Comparison of ENCODE assay signal across 13 cellular contexts in the genomic region with DNA sequence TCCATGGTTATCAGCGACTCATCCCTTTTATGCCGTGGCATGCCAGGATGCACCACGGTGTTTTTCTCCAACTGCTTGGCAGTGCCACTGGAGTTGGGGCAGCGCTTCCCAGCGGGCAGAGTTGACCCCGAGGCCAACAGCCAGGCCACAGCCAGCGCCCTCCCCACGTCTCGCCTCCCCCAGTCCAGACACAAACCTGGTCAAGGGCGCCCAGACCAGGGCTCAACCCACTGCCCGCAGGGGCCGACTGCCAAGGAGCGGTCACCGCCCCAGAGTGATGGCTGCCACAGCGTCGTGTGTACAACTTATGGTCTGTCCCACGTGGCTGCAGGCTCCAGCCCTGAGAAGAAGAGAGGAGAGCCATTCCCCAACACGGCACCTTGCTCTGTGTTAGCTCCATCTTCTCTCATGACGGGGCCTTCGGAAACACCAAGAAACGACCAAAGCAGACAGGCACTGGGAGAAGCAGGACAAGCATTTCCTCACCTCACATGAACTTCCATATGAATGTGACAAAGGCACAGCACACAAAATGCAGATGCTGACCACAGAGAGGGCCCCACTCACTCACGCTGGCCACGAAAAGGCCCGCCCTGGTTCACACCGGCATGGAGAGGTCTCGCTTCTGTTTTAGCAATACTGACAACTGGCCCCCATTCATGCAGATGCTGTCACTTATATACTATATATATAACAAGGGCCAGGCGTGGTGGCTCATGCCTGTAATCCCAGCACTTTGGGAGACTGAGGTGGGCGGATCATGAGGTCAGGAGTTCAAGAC. TPM values are rescaled to one million over a fixed set of nuclear protein-coding genes. Genes with fewer than 3 reads are reported as not detected.
DNase-seq lines count a peak whose midpoint lies in the region; ATAC-seq, FAIRE-seq and TF ChIP-seq lines count a peak whose summit lies in the region.
"Had no signal": no experiment of that assay in that cellular context is flagged by ENCODE, and none has a peak within 500 bp of the region (broad histone marks: within the 10 kb centered on the region; RNA-seq: fewer than 3 reads in every experiment).

No MANE protein-coding gene starts in this region.

- peaks cover 75% of the 10 kb centered on the region for H3K79me2 ChIP-seq in MM.1S (ENCODE audit: low read length)

- H3K27me3 Mint-ChIP-seq in WTC11 (ENCODE audit: low read depth) = no peaks in the 10 kb centered on the region
- H3K27me3 Mint-ChIP-seq in memory B cell = no peaks in the 10 kb centered on the region

- no peak overlapping the region for H2AFZ ChIP-seq in MM.1S (ENCODE audit: low read length)

- no peaks in the 10 kb centered on the region for H3K9me3 ChIP-seq in A549
- no peaks in the 10 kb centered on the region for H3K9me3 ChIP-seq in MM.1S (replicated peaks; ENCODE audit: insufficient read depth, low read length)
- H3K9me3 ChIP-seq: MG63, right lobe of liver, SJCRH30 had no signal

- TF ChIP-seq CTCF in A549 (IDR thresholded peaks at IDR 0.05) (no peak), GM06990 (IDR thresholded peaks at IDR 0.05; ENCODE audit: insufficient read depth, low read length, poor library complexity, severe bottlenecking) (no peak), WTC11 (IDR thresholded peaks at IDR 0.05) (no peak), MM.1S (IDR thresholded peaks at IDR 0.05; ENCODE audit: low read length) (no peak)

- H3K4me3 Mint-ChIP-seq in WTC11 = no peak overlapping the region
- peak overlapping the region; percentile 77 for H3K4me3 Mint-ChIP-seq in memory B cell

- POLR2A ChIA-PET in A549 (lab: Yijun Ruan, JAX) (no interaction called here), WTC11 (lab: Charles Lee) (no interaction called here)

- H3K4me2 ChIP-seq in A549 = no peak overlapping the region
- H3K4me2 ChIP-seq in MM.1S (ENCODE audit: low read depth, low read length) = no peak overlapping the region

- H4K20me1 ChIP-seq in MM.1S (ENCODE audit: insufficient read depth, low read length) = no peaks in the 10 kb centered on the region

- TF ChIP-seq EP300 in A549 (IDR thresholded peaks at IDR 0.05) = no peak

- H3K9me3 Mint-ChIP-seq in WTC11 (no peaks in the 10 kb centered on the region), memory B cell (no peaks in the 10 kb centered on the region)

- H3K9me2 ChIP-seq in MM.1S (replicated peaks; ENCODE audit: insufficient read depth, low read length) = no peaks in the 10 kb centered on the region

- H3K36me3 Mint-ChIP-seq in WTC11 = no peaks in the 10 kb centered on the region
- peaks cover 2% of the 10 kb centered on the region for H3K36me3 Mint-ChIP-seq in memory B cell

- H3K4me1 ChIP-seq in A549 = peaks cover 31% of the 10 kb centered on the region
- no peaks in the 10 kb centered on the region for H3K4me1 ChIP-seq in MM.1S (ENCODE audit: low read length)

- H3K36me3 ChIP-seq in GM06990 (ENCODE audit: control insufficient read depth, insufficient read depth, low read length) (no peaks in the 10 kb centered on the region; the same call in 1 of the 2 replicates), MM.1S (replicated peaks; ENCODE audit: insufficient read depth, low read length) (no peaks in the 10 kb centered on the region)
- H3K36me3 ChIP-seq: right lobe of liver, SJCRH30 had no signal

- no peaks in the 10 kb centered on the region for H3F3A ChIP-seq in MM.1S (ENCODE audit: insufficient read depth, low read length)

- WGBS in A549 (ENCODE audit: missing lambda C conversion rate) = 92% methylated on average over 28 of the region's 28 CpGs

- CTCF ChIA-PET in A549 (lab: Yijun Ruan, JAX) = interaction anchor here (0.6 to 1.1 kb wide), 2 partner anchors 9 to 141 kb away, joined by 3 to 4 read pairs; no protein-coding TSS in a partner anchor
- CTCF ChIA-PET in WTC11 (lab: Charles Lee) = interaction anchor here (0.8 to 1.2 kb wide), 2 partner anchors 218 to 219 kb away, joined by 3 read pairs; no protein-coding TSS in a partner anchor

- H3K27ac ChIP-seq in A549 (peak overlapping the region; percentile 11 to 64; a peak in 4 of 6 replicates), MM.1S (ENCODE audit: low read length) (no peak overlapping the region)
- H3K27ac ChIP-seq: right lobe of liver, SJCRH30 had no signal

- no peak for ATAC-seq in A549
- ATAC-seq in WTC11 = no peak
- no peak for ATAC-seq in memory B cell (ENCODE audit: low read depth)
- no peak for ATAC-seq in GM21825 (IDR thresholded peaks at IDR 0.05; ENCODE audit: unreplicated experiment)
- ATAC-seq in HG02981 (IDR thresholded peaks at IDR 0.05; ENCODE audit: unreplicated experiment) = no peak
- ATAC-seq: right lobe of liver had no signal

- no peak overlapping the region for H3K9ac ChIP-seq in MM.1S (ENCODE audit: low read length)

- peak overlapping the region; percentile 30 for H3K27ac Mint-ChIP-seq in WTC11
- peak overlapping the region; percentile 82 for H3K27ac Mint-ChIP-seq in memory B cell

- H3K4me1 Mint-ChIP-seq in WTC11 = peaks cover 11% of the 10 kb centered on the region
- peaks cover 29% of the 10 kb centered on the region for H3K4me1 Mint-ChIP-seq in memory B cell

- TF ChIP-seq POLR2A in A549 (IDR thresholded peaks at IDR 0.05; ENCODE audit: low read length) = no peak

- H3K4me3 ChIP-seq in A549 (no peak overlapping the region), GM06990 (replicated peaks; ENCODE audit: low read depth, low read length) (peak overlapping the region; percentile 45), MM.1S (ENCODE audit: low read length) (no peak overlapping the region)
- H3K4me3 ChIP-seq: MG63, right lobe of liver, SJCRH30 had no signal

- no peak for TF ChIP-seq RAD21 in A549 (conservative IDR thresholded peaks at IDR 0.05 in 1 of 2, IDR thresholded peaks at IDR 0.05 in 1 of 2)

- no peaks in the 10 kb centered on the region for H3K27me3 ChIP-seq in GM06990 (replicated peaks; ENCODE audit: control insufficient read depth, insufficient read depth, low read length)
- no peaks in the 10 kb centered on the region for H3K27me3 ChIP-seq in MM.1S (replicated peaks; ENCODE audit: insufficient read depth, low read length)
- H3K27me3 ChIP-seq: MG63, right lobe of liver, SJCRH30 had no signal

- no peak for FAIRE-seq in A549 (lab: Jason Lieb, UNC)
- FAIRE-seq: urothelium cell line had no signal

- DNase-seq in A549 (ENCODE audit: low read depth in 1 of 2, low spot score in 1 of 2) (no peak), GM06990 (ENCODE audit: extremely low read depth, insufficient read length) (no peak), WTC11 (ENCODE audit: low spot score) (no peak), memory B cell (ENCODE audit: low spot score in 2 of 2) (no peak), MM.1S (no peak), DMS153 treated with DMSO at 0.1 percent for 48 hours (lab: John Stamatoyannopoulos, UW; ENCODE audit: unreplicated experiment) (no peak)
- DNase-seq: MG63, NCI-H524, right lobe of liver, SJCRH30 had no signal

TF ChIP-seq in WTC11, 78 proteins besides CTCF, POLR2A, EP300 and RAD21:
- TF ChIP-seq NR3C1 (CRISPR knock-in tag; conservative IDR thresholded peaks at IDR 0.05; ENCODE audit: low read depth) = no peak
- TF ChIP-seq MYBL2 (CRISPR knock-in tag; IDR thresholded peaks at IDR 0.05) = no peak
- TF ChIP-seq GRHL2 (CRISPR knock-in tag; IDR thresholded peaks at IDR 0.05; ENCODE audit: insufficient replicate concordance, severe bottlenecking) = no peak

RNA-seq across cellular contexts. Expression of a gene that starts 27.0 kb away (rescaled TPM):
- polyA plus RNA-seq in A549 (2011; rRNA removed) (8.7 and 8.9 TPM in 2 replicates), A549 (2017; fragmentation: RNase III; extraction: RNeasy Plus Mini Kit Qiagen cat#74134 plus additional on column Dnase treatment) (18.1 to 19.3 TPM (median 18.6 TPM) in 3 replicates)
- 25.3 and 30.9 TPM in 2 replicates for polyA plus RNA-seq in A549 (2012; cell fraction: cytosol; rRNA removed)
- 26.5 and 35.0 TPM in 2 replicates for polyA plus RNA-seq in A549 (2012; cell fraction: nucleus; rRNA removed)
- polyA minus RNA-seq in A549 (2011; rRNA and poly(A)+ RNA removed) = 5.9 and 9.3 TPM in 2 replicates
- total RNA-seq in WTC11 (2021) = 48.0 to 50.3 TPM (median 48.9 TPM) in 3 replicates

RNA-seq across cellular contexts. Expression of a gene that starts 42.6 kb away (rescaled TPM):
- 0.21 and 0.45 TPM in 2 replicates for polyA plus RNA-seq in A549 (2011; rRNA removed)
- 0.35 and 0.46 TPM in 2 replicates for polyA plus RNA-seq in A549 (2012; cell fraction: cytosol; rRNA removed)
- polyA plus RNA-seq in A549 (2012; cell fraction: nucleus; rRNA removed) = 4.7 and 5.2 TPM in 2 replicates
- polyA plus RNA-seq in A549 (2017; fragmentation: RNase III; extraction: RNeasy Plus Mini Kit Qiagen cat#74134 plus additional on column Dnase treatment) = 0.42 to 0.82 TPM (median 0.52 TPM) in 3 replicates
- polyA minus RNA-seq in A549 (2011; rRNA and poly(A)+ RNA removed) = 0.15 TPM in 1 of 2 replicates, not detected in the other
- 1.9 to 2.4 TPM (median 2.3 TPM) in 3 replicates for total RNA-seq in WTC11 (2021)
- total RNA-seq: right lobe of liver had no signal

RNA-seq across cellular contexts. Expression of a gene that starts 44.8 kb away (rescaled TPM):
- polyA plus RNA-seq in A549 (2011; rRNA removed) = 115 and 130 TPM in 2 replicates
- polyA plus RNA-seq in A549 (2012; cell fraction: cytosol; rRNA removed) = 235 and 249 TPM in 2 replicates
- polyA plus RNA-seq in A549 (2012; cell fraction: nucleus; rRNA removed) = 164 and 216 TPM in 2 replicates
- polyA plus RNA-seq in A549 (2017; fragmentation: RNase III; extraction: RNeasy Plus Mini Kit Qiagen cat#74134 plus additional on column Dnase treatment) = 139 to 144 TPM (median 139 TPM) in 3 replicates
- polyA minus RNA-seq in A549 (2011; rRNA and poly(A)+ RNA removed) = 56.3 and 61.4 TPM in 2 replicates
- total RNA-seq in WTC11 (2021) = 119 to 144 TPM (median 140 TPM) in 3 replicates

RNA-seq across cellular contexts. Expression of a gene that starts 45.2 kb away (rescaled TPM):
- polyA plus RNA-seq in A549 (2011; rRNA removed) (0.82 and 1.1 TPM in 2 replicates), A549 (2017; fragmentation: RNase III; extraction: RNeasy Plus Mini Kit Qiagen cat#74134 plus additional on column Dnase treatment) (1.3 to 1.9 TPM (median 1.4 TPM) in 3 replicates)
- polyA plus RNA-seq in A549 (2012; cell fraction: cytosol; rRNA removed) = 2.8 and 3.7 TPM in 2 replicates
- polyA plus RNA-seq in A549 (2012; cell fraction: nucleus; rRNA removed) = 5.4 and 5.6 TPM in 2 replicates
- 0.83 and 0.97 TPM in 2 replicates for polyA minus RNA-seq in A549 (2011; rRNA and poly(A)+ RNA removed)
- 3.4 to 4.0 TPM (median 3.5 TPM) in 3 replicates for total RNA-seq in WTC11 (2021)
- total RNA-seq: right lobe of liver, SJCRH30 had no signal

RNA-seq across cellular contexts. Expression of a gene that starts 49.8 kb away (rescaled TPM):
- polyA plus RNA-seq in A549 (2011; rRNA removed) (2.1 and 2.6 TPM in 2 replicates), A549 (2017; fragmentation: RNase III; extraction: RNeasy Plus Mini Kit Qiagen cat#74134 plus additional on column Dnase treatment) (4.2 to 6.7 TPM (median 5.3 TPM) in 3 replicates)
- polyA plus RNA-seq in A549 (2012; cell fraction: cytosol; rRNA removed) = 3.4 and 4.4 TPM in 2 replicates
- 48.3 and 51.7 TPM in 2 replicates for polyA plus RNA-seq in A549 (2012; cell fraction: nucleus; rRNA removed)
- 1.2 and 1.4 TPM in 2 replicates for polyA minus RNA-seq in A549 (2011; rRNA and poly(A)+ RNA removed)
- 1.8 to 2.7 TPM (median 2.3 TPM) in 3 replicates for total RNA-seq in WTC11 (2021)
- total RNA-seq: SJCRH30 had no signal
